ENCODE assay signal across 10 cellular contexts in genomic region chr5:138981606-138982005, GRCh38.
DNase-seq lines count a peak whose midpoint lies in the region; ATAC-seq and TF ChIP-seq lines count a peak whose summit lies in the region.
"Had no signal": no experiment of that assay in that cellular context is flagged by ENCODE, and none has a peak within 500 bp of the region (broad histone marks: within the 10 kb centered on the region; RNA-seq: fewer than 3 reads in every experiment).

No MANE protein-coding gene starts in this region.

- H3K36me3 Mint-ChIP-seq in HFFc6 (ENCODE audit: low read depth) = no peaks in the 10 kb centered on the region; the same call in 1 of the 2 replicates
- H3K36me3 Mint-ChIP-seq in activated naive CD8-positive, alpha-beta T cell treated with anti-CD3 and anti-CD28 coated beads, Interleukin-2, amount 10 ng/mL, durations not matched to agents 7 days and 5 days = peaks cover 15% of the 10 kb centered on the region
- H3K36me3 Mint-ChIP-seq in naive thymus-derived CD4-positive, alpha-beta T cell = peaks cover 0 to 9% (median 6%) of the 10 kb centered on the region in 5 donors

- no peaks in the 10 kb centered on the region for H3K27me3 ChIP-seq in naive thymus-derived CD4-positive, alpha-beta T cell (ENCODE audit: control insufficient read depth in 2 of 2, insufficient read depth in 2 of 2, low read length in 2 of 2)
- no peaks in the 10 kb centered on the region for H3K27me3 ChIP-seq in breast epithelium

- peaks cover 26 to 28% of the 10 kb centered on the region in 2 donors for H3K4me1 ChIP-seq in naive thymus-derived CD4-positive, alpha-beta T cell (ENCODE audit: control insufficient read depth in 2 of 2, insufficient read depth in 2 of 2, low read length in 2 of 2)
- H3K4me1 ChIP-seq in breast epithelium = no peaks in the 10 kb centered on the region

- H3K4me3 ChIP-seq in naive thymus-derived CD4-positive, alpha-beta T cell (ENCODE audit: low read length) = no peak overlapping the region
- no peak overlapping the region for H3K4me3 ChIP-seq in breast epithelium

- H3K4me3 Mint-ChIP-seq in HFFc6 = no peak overlapping the region; the same call in 1 of the 2 replicates
- peak overlapping the region; percentile 22 for H3K4me3 Mint-ChIP-seq in activated naive CD8-positive, alpha-beta T cell treated with anti-CD3 and anti-CD28 coated beads, Interleukin-2, amount 10 ng/mL, durations not matched to agents 7 days and 5 days
- H3K4me3 Mint-ChIP-seq in naive thymus-derived CD4-positive, alpha-beta T cell = peak overlapping the region in 9 of 10 donors; percentile 18 to 74 (median 40)

- peak; percentile 53 for ATAC-seq in activated naive CD8-positive, alpha-beta T cell treated with anti-CD3 and anti-CD28 coated beads, Interleukin-2, amount 10 ng/mL, durations not matched to agents 7 days and 5 days (ENCODE audit: low read depth)
- ATAC-seq in naive thymus-derived CD4-positive, alpha-beta T cell = peak; percentile 61
- ATAC-seq in GM19452 (IDR thresholded peaks at IDR 0.05; ENCODE audit: unreplicated experiment) = no peak
- ATAC-seq in GM18498 (IDR thresholded peaks at IDR 0.05; ENCODE audit: unreplicated experiment) = no peak

- CTCF ChIA-PET in naive thymus-derived CD4-positive, alpha-beta T cell (lab: Charles Lee) = no interaction called here

- DNase-seq in AG20443 (ENCODE audit: low spot score) (peak; percentile 43), HFFc6 (peak; percentile 12), NCI-H2029 (lab: John Stamatoyannopoulos, UW) (no peak), breast epithelium (ENCODE audit: low spot score in 2 of 2) (no peak)
- no peak for DNase-seq in activated naive CD8-positive, alpha-beta T cell treated with anti-CD3 and anti-CD28 coated beads, Interleukin-2, amount 10 ng/mL, durations not matched to agents 7 days and 5 days
- DNase-seq in naive thymus-derived CD4-positive, alpha-beta T cell = peak in 7 of 9 donors; percentile 7 to 41 (median 27)
- DNase-seq: hippocampal formation, NCI-H2081 had no signal

- H3K9me3 ChIP-seq in naive thymus-derived CD4-positive, alpha-beta T cell (ENCODE audit: control insufficient read depth in 2 of 3, low read length in 3 of 3) = no peaks in the 10 kb centered on the region
- H3K9me3 ChIP-seq in breast epithelium = no peaks in the 10 kb centered on the region

- peak overlapping the region; percentile 76 for H3K27ac Mint-ChIP-seq in HFFc6
- H3K27ac Mint-ChIP-seq in activated naive CD8-positive, alpha-beta T cell treated with anti-CD3 and anti-CD28 coated beads, Interleukin-2, amount 10 ng/mL, durations not matched to agents 7 days and 5 days = peak overlapping the region; percentile 57
- peak overlapping the region in 3 of 9 donors; percentile 6 to 24 (median 13) for H3K27ac Mint-ChIP-seq in naive thymus-derived CD4-positive, alpha-beta T cell

- POLR2A ChIA-PET in activated naive CD8-positive, alpha-beta T cell treated with anti-CD3 and anti-CD28 coated beads, Interleukin-2, amount 10 ng/mL, durations not matched to agents 7 days and 5 days (lab: Charles Lee) = no interaction called here
- POLR2A ChIA-PET in naive thymus-derived CD4-positive, alpha-beta T cell (lab: Charles Lee) = no interaction called here

- no peaks in the 10 kb centered on the region; the same call in 1 of the 2 replicates for H3K27me3 Mint-ChIP-seq in HFFc6 (ENCODE audit: insufficient read depth)
- no peaks in the 10 kb centered on the region for H3K27me3 Mint-ChIP-seq in activated naive CD8-positive, alpha-beta T cell treated with anti-CD3 and anti-CD28 coated beads, Interleukin-2, amount 10 ng/mL, durations not matched to agents 7 days and 5 days
- H3K27me3 Mint-ChIP-seq in naive thymus-derived CD4-positive, alpha-beta T cell = no peaks in the 10 kb centered on the region

- no peaks in the 10 kb centered on the region for H3K36me3 ChIP-seq in naive thymus-derived CD4-positive, alpha-beta T cell (ENCODE audit: control insufficient read depth in 2 of 3, insufficient read depth in 3 of 3, low read length in 3 of 3)
- H3K36me3 ChIP-seq in breast epithelium = no peaks in the 10 kb centered on the region

- H3K27ac ChIP-seq in naive thymus-derived CD4-positive, alpha-beta T cell (ENCODE audit: low read depth, low read length) = no peak overlapping the region
- no peak overlapping the region for H3K27ac ChIP-seq in breast epithelium

- intact Hi-C loops in naive thymus-derived CD4-positive, alpha-beta T cell (cut with micrococcal nuclease) = no loop called here
- intact Hi-C loops in breast epithelium (cut with DNase I; ENCODE audit: low total_unique reads) = no loop called here

- peaks cover 67% of the 10 kb centered on the region for H3K4me1 Mint-ChIP-seq in HFFc6 (ENCODE audit: low read depth)
- peaks cover 50% of the 10 kb centered on the region for H3K4me1 Mint-ChIP-seq in activated naive CD8-positive, alpha-beta T cell treated with anti-CD3 and anti-CD28 coated beads, Interleukin-2, amount 10 ng/mL, durations not matched to agents 7 days and 5 days
- H3K4me1 Mint-ChIP-seq in naive thymus-derived CD4-positive, alpha-beta T cell = peaks cover 25 to 55% (median 42%) of the 10 kb centered on the region in 7 donors

- no peak for TF ChIP-seq POLR2A in breast epithelium (IDR thresholded peaks at IDR 0.05)

- H3K9me3 Mint-ChIP-seq in HFFc6 = no peaks in the 10 kb centered on the region
- H3K9me3 Mint-ChIP-seq in activated naive CD8-positive, alpha-beta T cell treated with anti-CD3 and anti-CD28 coated beads, Interleukin-2, amount 10 ng/mL, durations not matched to agents 7 days and 5 days = no peaks in the 10 kb centered on the region
- no peaks in the 10 kb centered on the region for H3K9me3 Mint-ChIP-seq in naive thymus-derived CD4-positive, alpha-beta T cell

- TF ChIP-seq CTCF in HFFc6 (IDR thresholded peaks at IDR 0.05) (no peak), breast epithelium (IDR thresholded peaks at IDR 0.05) (no peak)

Comparison
In these comparisons a context has a peak if more than half of its experiments do, and no peak if none do; other contexts are left out.
1. DNase-seq: peak in AG20443 (single experiment), HFFc6 (single experiment) and naive thymus-derived CD4-positive, alpha-beta T cell (7 of 9); none in activated naive CD8-positive, alpha-beta T cell treated with anti-CD3 and anti-CD28 coated beads, Interleukin-2, amount 10 ng/mL, durations not matched to agents 7 days and 5 days (single experiment), NCI-H2029 (single experiment) and breast epithelium (0 of 2).
2. ATAC-seq: peak in activated naive CD8-positive, alpha-beta T cell treated with anti-CD3 and anti-CD28 coated beads, Interleukin-2, amount 10 ng/mL, durations not matched to agents 7 days and 5 days (single experiment) and naive thymus-derived CD4-positive, alpha-beta T cell (single experiment); none in GM19452 (single experiment) and GM18498 (single experiment).